ENCODE assay signal across 8 cellular contexts in the genomic region with DNA sequence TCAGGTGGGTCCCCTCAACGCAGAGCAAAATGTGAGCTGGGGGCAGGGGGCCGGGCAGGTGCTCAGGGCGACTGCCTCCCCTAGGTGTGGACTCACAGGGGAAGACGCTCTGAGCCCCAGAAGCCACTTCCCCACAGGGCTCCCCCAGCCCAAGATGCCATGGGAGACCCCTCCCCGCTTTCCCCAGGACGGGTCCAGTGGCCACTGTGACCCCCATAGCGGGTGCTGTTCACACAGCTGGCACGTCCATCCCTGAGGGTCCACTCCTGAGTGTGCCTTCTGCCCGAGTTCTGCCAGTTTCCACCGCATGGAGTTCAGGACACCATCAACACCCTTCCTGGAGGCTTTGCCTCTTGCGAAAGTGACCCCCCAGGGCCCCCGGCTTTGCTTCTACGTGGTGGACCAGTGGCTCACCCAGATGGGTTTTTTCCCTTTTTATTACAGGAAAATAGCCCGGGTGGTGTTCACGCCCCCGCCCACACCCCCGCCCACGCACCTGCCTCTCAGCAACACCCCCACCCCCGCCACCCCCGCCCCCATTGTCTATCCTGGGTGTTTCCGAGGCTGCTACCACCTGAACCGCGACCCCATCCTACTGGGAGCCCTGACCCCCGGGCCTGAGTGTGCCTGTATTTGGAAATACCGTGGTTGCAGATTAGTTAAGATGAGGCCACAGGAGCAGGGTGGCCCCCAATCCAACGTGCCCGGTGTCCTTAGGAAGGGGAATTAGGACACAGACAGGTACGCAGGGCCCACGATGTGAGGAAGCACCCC. TPM values are rescaled to one million over a fixed set of nuclear protein-coding genes. Genes with fewer than 3 reads are reported as not detected.
DNase-seq lines count a peak whose midpoint lies in the region; ATAC-seq, FAIRE-seq and TF ChIP-seq lines count a peak whose summit lies in the region.

No MANE protein-coding gene starts in this region.

- H2AK5ac ChIP-seq in H1 (ENCODE audit: low read depth, low read length) = no peak overlapping the region

- TF ChIP-seq CTCF in WTC11 (IDR thresholded peaks at IDR 0.05) (no peak), H1 (IDR thresholded peaks at IDR 0.05; ENCODE audit: control extremely low read depth in 1 of 3, insufficient read depth in 1 of 3, low read depth in 1 of 3, low read length in 3 of 3) (no peak)

- WGBS in H1 (ENCODE audit: extremely low coverage in 1 of 2, insufficient coverage in 1 of 2, insufficient read length in 1 of 2, insufficient replicate concordance in 2 of 2, low coverage in 1 of 2, low lambda C conversion rate in 2 of 2, missing lambda C conversion rate in 1 of 2), 2 experiments = 86% methylated on average over 21 of the region's 29 CpGs; no CpG with 5 or more reads in 1 of the 2 experiments

- H3K27ac ChIP-seq in H1 (ENCODE audit: low read depth, low read length) = no peak overlapping the region

- H3K18ac ChIP-seq in H1 (ENCODE audit: extremely low read depth, low read length) = no peak overlapping the region; the same call in 1 of the 2 replicates

- H3K4me3 ChIP-seq in H1 (ENCODE audit: extremely low read depth in 1 of 4, insufficient read depth in 2 of 4, low read depth in 3 of 4, low read length in 4 of 4) = no peak overlapping the region

- H2BK20ac ChIP-seq in H1 (ENCODE audit: low read length) = no peak overlapping the region

- no peak overlapping the region for H4K5ac ChIP-seq in H1 (ENCODE audit: insufficient read length, low read depth, low read length)

- H4K91ac ChIP-seq in H1 (replicated peaks; ENCODE audit: insufficient read length, low read length) = no peak overlapping the region

- H2BK120ac ChIP-seq in H1 (replicated peaks; ENCODE audit: low read depth, low read length) = no peak overlapping the region

- DNase-seq in WTC11 (ENCODE audit: low spot score) = peak; percentile 5
- DNase-seq in H1 (ENCODE audit: low read depth in 1 of 2, low spot score in 2 of 2) = no peak
- peak; percentile 36 for DNase-seq in stimulated activated CD4-positive, alpha-beta T cell treated with anti-CD3 and anti-CD28 coated beads, Interleukin-2, amount 100 ng/mL, for 4 hours (ENCODE audit: low read depth)
- DNase-seq in KG1 (lab: John Stamatoyannopoulos, UW) = no peak
- DNase-seq in KBM-7 = no peak

- H4K8ac ChIP-seq in H1 (ENCODE audit: extremely low read depth, insufficient read depth, low read length) = peak overlapping the region; percentile 68; the same call in 1 of the 2 replicates

- no peak overlapping the region for H3K4me2 ChIP-seq in H1 (ENCODE audit: insufficient read depth in 1 of 2, low read depth in 2 of 2, low read length in 2 of 2)

- TF ChIP-seq POLR2A in H1 (IDR thresholded peaks at IDR 0.05; ENCODE audit: control extremely low read depth in 1 of 2, low read depth in 2 of 2, low read length in 2 of 2) = no peak

- in situ Hi-C loops in KBM-7 (cut with MboI; ENCODE audit: low pct_unique_long_range_greater_than_20kb, low sequenced_read_pairs) = no loop called here

- H3K27me3 Mint-ChIP-seq in WTC11 (ENCODE audit: low read depth) = no peaks in the 10 kb centered on the region

- H3K36me3 Mint-ChIP-seq in WTC11 = no peaks in the 10 kb centered on the region

- H3K79me1 ChIP-seq in H1 (ENCODE audit: low read depth, low read length) = no peaks in the 10 kb centered on the region

- H3K36me3 ChIP-seq in H1 (ENCODE audit: control insufficient read depth in 2 of 4, insufficient read depth in 4 of 4, low read length in 3 of 4) = no peaks in the 10 kb centered on the region

- H2BK5ac ChIP-seq in H1 (ENCODE audit: low read depth, low read length) = 0 out of 2 replicates have a peak overlapping the region, but pooled peaks have one; percentile 9

- H3K4me1 ChIP-seq in H1 (replicated peaks in 1 of 4; ENCODE audit: control insufficient read depth in 3 of 4, insufficient read depth in 4 of 4, low read length in 3 of 4) = peaks cover 0 to 8% (median 0%) of the 10 kb centered on the region in 4 experiments; a peak in 2 of 7 replicates

- H3K27me3 ChIP-seq in H1 (replicated peaks in 1 of 4; ENCODE audit: control insufficient read depth in 3 of 4, extremely low read depth in 1 of 4, insufficient read depth in 3 of 4, low read length in 3 of 4) = no peaks in the 10 kb centered on the region

- H3K23me2 ChIP-seq in H1 (ENCODE audit: low read depth, low read length) = no peaks in the 10 kb centered on the region

- H3K79me2 ChIP-seq in H1 (ENCODE audit: control insufficient read depth in 1 of 2, insufficient read depth in 2 of 2, low read length in 2 of 2) = no peaks in the 10 kb centered on the region

- no peak overlapping the region for H3K4me3 Mint-ChIP-seq in WTC11

- no peak for TF ChIP-seq RAD21 in H1 (IDR thresholded peaks at IDR 0.05 in 1 of 2, conservative IDR thresholded peaks at IDR 0.05 in 1 of 2; ENCODE audit: low read depth in 2 of 2, low read length in 2 of 2)

- no peak overlapping the region for H3K23ac ChIP-seq in H1 (ENCODE audit: insufficient read length)

- no peak overlapping the region for H2AFZ ChIP-seq in H1 (ENCODE audit: low read length)

- no peaks in the 10 kb centered on the region for H3K9me3 Mint-ChIP-seq in WTC11

- H4K20me1 ChIP-seq in H1 (replicated peaks in 1 of 2; ENCODE audit: control insufficient read depth in 1 of 2, insufficient read depth in 2 of 2, low read length in 2 of 2) = no peaks in the 10 kb centered on the region

- POLR2A ChIA-PET in WTC11 (lab: Charles Lee) = no interaction called here
- POLR2A ChIA-PET in H1 (lab: Charles Lee; ENCODE audit: partially characterized antibody) = interaction anchor here (0.9 to 1.0 kb wide), 2 partner anchors 23 to 53 kb away, joined by 3 read pairs; a partner anchor contains a TSS

- no peak for TF ChIP-seq EP300 in H1 (IDR thresholded peaks at IDR 0.05; ENCODE audit: borderline replicate concordance in 1 of 2, low read depth in 2 of 2, low read length in 2 of 2)

- H3K14ac ChIP-seq in H1 (ENCODE audit: insufficient read length) = no peak overlapping the region

- H2BK15ac ChIP-seq in H1 (ENCODE audit: low read length) = no peak overlapping the region

- no peaks in the 10 kb centered on the region for H3K9me3 ChIP-seq in H1 (ENCODE audit: insufficient read depth in 2 of 2, low read depth in 1 of 2, low read length in 1 of 2)

- ATAC-seq in GM21423 (IDR thresholded peaks at IDR 0.05; ENCODE audit: unreplicated experiment) (peak; percentile 3), WTC11 (no peak), GM21825 (IDR thresholded peaks at IDR 0.05; ENCODE audit: unreplicated experiment) (no peak), HG03039 (IDR thresholded peaks at IDR 0.05; ENCODE audit: unreplicated experiment) (no peak)

- no peak overlapping the region for H3K56ac ChIP-seq in H1 (replicated peaks; ENCODE audit: insufficient read length, low read depth, low read length)

- H3K27ac Mint-ChIP-seq in WTC11 = no peak overlapping the region

- H3K4me1 Mint-ChIP-seq in WTC11 = no peaks in the 10 kb centered on the region

- no peak overlapping the region for H2BK12ac ChIP-seq in H1 (ENCODE audit: low read depth, low read length)

- CTCF ChIA-PET in WTC11 (lab: Charles Lee) = interaction anchor here (0.8 to 1.1 kb wide), 3 partner anchors 14 to 143 kb away, joined by 3 to 4 read pairs (median 3); no protein-coding TSS in a partner anchor
- CTCF ChIA-PET in H1 (lab: Charles Lee; ENCODE audit: partially characterized antibody) = interaction anchor here (0.5 to 1.3 kb wide), 5 partner anchors 12 to 284 kb away, joined by 3 to 5 read pairs (median 3); no protein-coding TSS in a partner anchor

- H3K4ac ChIP-seq in H1 (replicated peaks; ENCODE audit: insufficient read length, low read depth, low read length) = no peak overlapping the region

- FAIRE-seq in H1 (lab: Jason Lieb, UNC) = no peak

- no peak overlapping the region for H3K9ac ChIP-seq in H1 (replicated peaks in 1 of 4; ENCODE audit: extremely low read depth in 1 of 4, low read depth in 3 of 4, low read length in 3 of 4)

TF ChIP-seq in WTC11, 78 proteins besides CTCF, POLR2A, EP300 and RAD21 (continues in another document):
- no peak for TF ChIP-seq GABPB1 (CRISPR knock-in tag; IDR thresholded peaks at IDR 0.05)

RNA-seq across cellular contexts. Expression of a gene that starts 32.0 kb away (rescaled TPM):
- 4.3 to 7.2 TPM (median 4.5 TPM) in 3 replicates for total RNA-seq in WTC11 (2021)
- total RNA-seq in H1 (2021; fragmentation: NEBNext Ultra II Directional; extraction: Animal tissue kit (Norgen Biotek cat#: 25700)) = 5.4 and 5.8 TPM in 2 replicates
- 6.1 and 8.1 TPM in 2 replicates for polyA plus RNA-seq in H1 (2011; rRNA removed)
- polyA plus RNA-seq in H1 (2011; cell fraction: cytosol; rRNA removed) = 7.0 TPM
- polyA plus RNA-seq in H1 (2011; cell fraction: nucleus; rRNA removed) = 14.6 TPM
- 6.7 to 9.5 TPM (median 9.3 TPM) in 4 replicates for polyA plus RNA-seq in H1 (2012, experiment 1 of 2)
- 10.2 TPM for polyA plus RNA-seq in H1 (2012, experiment 2 of 2)
- 5.6 TPM for polyA plus RNA-seq in H1 (2013, experiment 1 of 2)
- 4.6 TPM for polyA plus RNA-seq in H1 (2013, experiment 2 of 2)
- 4.6 and 6.6 TPM in 2 replicates for polyA minus RNA-seq in H1 (2011; rRNA and poly(A)+ RNA removed)
- polyA minus RNA-seq in H1 (2011; cell fraction: cytosol; rRNA and poly(A)+ RNA removed) = 6.6 TPM
- polyA minus RNA-seq in H1 (2011; cell fraction: nucleus; rRNA and poly(A)+ RNA removed) = 6.3 TPM

RNA-seq across cellular contexts. Expression of a gene that starts 46.2 kb away (rescaled TPM):
- total RNA-seq in WTC11 (2021) = 73.0 to 82.0 TPM (median 73.4 TPM) in 3 replicates
- 52.1 and 56.7 TPM in 2 replicates for total RNA-seq in H1 (2021; fragmentation: NEBNext Ultra II Directional; extraction: Animal tissue kit (Norgen Biotek cat#: 25700))
- polyA plus RNA-seq in H1 (2011; rRNA removed) = 74.1 and 95.0 TPM in 2 replicates
- polyA plus RNA-seq in H1 (2011; cell fraction: cytosol; rRNA removed) = 73.5 TPM
- polyA plus RNA-seq in H1 (2011; cell fraction: nucleus; rRNA removed) = 137 TPM
- polyA plus RNA-seq in H1 (2012, experiment 1 of 2) = 42.9 to 72.1 TPM (median 69.9 TPM) in 4 replicates
- polyA plus RNA-seq in H1 (2012, experiment 2 of 2) = 52.9 TPM
- 40.9 TPM for polyA plus RNA-seq in H1 (2013, experiment 1 of 2)
- polyA plus RNA-seq in H1 (2013, experiment 2 of 2) = 40.1 TPM
- 17.7 and 19.3 TPM in 2 replicates for polyA minus RNA-seq in H1 (2011; rRNA and poly(A)+ RNA removed)
- polyA minus RNA-seq in H1 (2011; cell fraction: cytosol; rRNA and poly(A)+ RNA removed) = 28.7 TPM
- 22.5 TPM for polyA minus RNA-seq in H1 (2011; cell fraction: nucleus; rRNA and poly(A)+ RNA removed)

RNA-seq across cellular contexts. Expression of a gene that starts 52.8 kb away (rescaled TPM):
- 10.2 to 13.2 TPM (median 10.4 TPM) in 3 replicates for total RNA-seq in WTC11 (2021)
- total RNA-seq in H1 (2021; fragmentation: NEBNext Ultra II Directional; extraction: Animal tissue kit (Norgen Biotek cat#: 25700)) = 7.9 and 9.0 TPM in 2 replicates
- polyA plus RNA-seq in H1 (2011; rRNA removed) = 3.9 and 5.8 TPM in 2 replicates
- 5.7 TPM for polyA plus RNA-seq in H1 (2011; cell fraction: cytosol; rRNA removed)
- polyA plus RNA-seq in H1 (2011; cell fraction: nucleus; rRNA removed) = 8.0 TPM
- polyA plus RNA-seq in H1 (2012, experiment 1 of 2) = 5.4 to 7.9 TPM (median 6.1 TPM) in 4 replicates
- 3.6 TPM for polyA plus RNA-seq in H1 (2012, experiment 2 of 2)
- polyA plus RNA-seq in H1 (2013, experiment 1 of 2) = 7.3 TPM
- 7.1 TPM for polyA plus RNA-seq in H1 (2013, experiment 2 of 2)
- 4.2 and 7.6 TPM in 2 replicates for polyA minus RNA-seq in H1 (2011; rRNA and poly(A)+ RNA removed)
- polyA minus RNA-seq in H1 (2011; cell fraction: cytosol; rRNA and poly(A)+ RNA removed) = 3.3 TPM
- polyA minus RNA-seq in H1 (2011; cell fraction: nucleus; rRNA and poly(A)+ RNA removed) = 13.6 TPM

Comparison
In these comparisons a context has a peak if more than half of its experiments do, and no peak if none do; other contexts are left out.
1. DNase-seq: peak in WTC11 (single experiment) and stimulated activated CD4-positive, alpha-beta T cell treated with anti-CD3 and anti-CD28 coated beads, Interleukin-2, amount 100 ng/mL, for 4 hours (single experiment); none in H1 (0 of 2), KG1 (single experiment) and KBM-7 (single experiment).